9 cellular contexts compared by ENCODE assay signal in the genomic region with DNA sequence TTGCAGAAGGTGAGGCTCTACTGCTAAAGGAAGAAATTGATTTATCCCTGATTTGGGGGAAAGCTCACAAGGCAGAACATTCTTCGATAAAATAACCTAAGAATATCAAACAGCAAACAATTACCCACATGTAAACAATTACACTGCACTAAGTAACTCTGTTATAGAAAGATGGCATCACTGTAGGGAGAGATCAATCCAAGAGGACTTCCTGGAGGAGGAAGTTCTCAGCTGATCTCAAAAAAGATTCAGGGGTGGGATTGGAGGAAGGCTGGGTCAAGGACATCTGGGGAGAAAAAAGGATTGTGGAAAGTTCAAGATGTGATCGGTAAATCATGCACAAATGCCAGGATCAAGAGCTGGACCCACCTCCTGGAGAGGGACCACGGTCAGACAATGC.
"Had no signal": no experiment of that assay in that cellular context is flagged by ENCODE, and none has a peak within 500 bp of the region (broad histone marks: within the 10 kb centered on the region; RNA-seq: fewer than 3 reads in every experiment).

No MANE protein-coding gene starts in this region.

- H3K36me3 ChIP-seq: HAP-1 had no signal

- H3K27ac ChIP-seq: HL-60 had no signal

- ATAC-seq: GM23338, HCT116 had no signal

- DNase-seq: HFFc6, IMR-90, KBM-7 had no signal

- H3K27ac Mint-ChIP-seq: GM23338, HFFc6 had no signal

- FAIRE-seq: H1, H54 had no signal

- H3K4me3 ChIP-seq: GM23338, HAP-1 had no signal

- H3K4me3 Mint-ChIP-seq: GM23338, HFFc6 had no signal

- H3K4me2 ChIP-seq: GM23338 had no signal

- H3K9me3 ChIP-seq: HAP-1 had no signal
